Comparison of ENCODE assay signal across 22 cellular contexts in the genomic region with DNA sequence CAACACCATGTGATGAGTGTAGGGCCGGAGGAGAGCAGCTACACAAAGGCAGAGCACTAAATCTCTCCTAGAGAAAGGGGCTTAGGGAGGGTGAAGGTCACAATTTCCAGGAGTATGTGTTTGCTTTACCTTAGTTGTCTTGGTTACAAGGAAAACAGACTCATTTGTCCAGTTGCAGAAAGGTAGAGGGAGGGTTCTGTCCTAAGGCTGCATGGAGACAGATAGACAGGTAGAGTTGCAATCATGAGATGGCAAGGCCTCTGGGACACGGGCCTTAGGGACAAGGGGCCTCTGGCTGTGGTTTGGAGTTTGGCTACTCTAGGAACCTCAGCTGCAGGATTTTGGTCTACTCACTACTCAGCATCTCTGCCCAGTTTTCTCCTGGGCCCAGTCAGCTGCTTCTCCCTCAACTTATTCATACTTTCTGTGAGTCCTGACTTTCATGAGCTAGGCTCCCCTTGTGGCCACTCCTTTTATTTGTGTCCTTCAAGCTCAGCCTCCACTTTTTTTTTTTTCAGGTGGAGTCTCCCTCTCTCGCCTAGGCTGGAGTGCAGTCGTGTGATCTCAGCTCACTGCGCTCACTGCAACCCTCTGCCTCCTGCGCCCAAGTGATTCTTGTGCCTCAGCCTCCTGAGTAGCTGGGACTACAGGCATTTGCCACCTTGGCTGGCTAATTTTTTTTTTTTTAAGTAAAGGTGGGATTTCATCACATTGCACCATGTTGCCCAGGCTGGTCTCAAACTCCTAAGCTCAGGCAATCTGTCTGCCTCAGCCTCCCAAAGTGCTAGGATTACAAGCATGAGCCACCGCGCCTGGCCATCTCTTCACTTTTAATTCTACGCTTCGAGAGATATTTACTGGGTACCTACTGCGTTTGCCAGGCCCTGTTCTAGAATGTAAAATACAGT.
DNase-seq lines count a peak whose midpoint lies in the region; ATAC-seq, FAIRE-seq and TF ChIP-seq lines count a peak whose summit lies in the region.
"Had no signal": no experiment of that assay in that cellular context is flagged by ENCODE, and none has a peak within 500 bp of the region (broad histone marks: within the 10 kb centered on the region; RNA-seq: fewer than 3 reads in every experiment).

No MANE protein-coding gene starts in this region.

- peak; percentile 31 for TF ChIP-seq CTCF in GM12873 (IDR thresholded peaks at IDR 0.05; ENCODE audit: insufficient read depth, low read depth, low read length, missing control alignments)
- no peak for TF ChIP-seq CTCF in coronary artery (IDR thresholded peaks at IDR 0.05)
- peak; percentile 18 for TF ChIP-seq CTCF in osteoblast (IDR thresholded peaks at IDR 0.05; ENCODE audit: extremely low read depth, low read depth, low read length)
- TF ChIP-seq CTCF in D721Med (IDR thresholded peaks at IDR 0.05; ENCODE audit: insufficient read depth, missing control alignments) = no peak
- no peak for TF ChIP-seq CTCF in activated CD8-positive, alpha-beta T cell treated with anti-CD3 and anti-CD28 coated beads for 36 hours (IDR thresholded peaks at IDR 0.05)

- no peaks in the 10 kb centered on the region for H3K9me3 ChIP-seq in osteoblast (ENCODE audit: low read depth, low read length)
- H3K9me3 ChIP-seq: left lung, transverse colon had no signal

- H3K79me2 ChIP-seq in osteoblast (ENCODE audit: insufficient read depth, low read length) = no peaks in the 10 kb centered on the region

- no peaks in the 10 kb centered on the region for H3K27me3 ChIP-seq in osteoblast (ENCODE audit: insufficient read depth, low read length)
- H3K27me3 ChIP-seq: left lung, transverse colon had no signal

- H3K27ac ChIP-seq in coronary artery (peak overlapping the region; percentile 61 to 79), osteoblast (ENCODE audit: low read depth, low read length) (no peak overlapping the region)
- H3K27ac ChIP-seq: epithelial cell of prostate, left lung, PC-9 had no signal

- H3K9me3 Mint-ChIP-seq in IgD-negative memory B cell = no peaks in the 10 kb centered on the region
- H3K9me3 Mint-ChIP-seq in activated CD8-positive, alpha-beta T cell treated with anti-CD3 and anti-CD28 coated beads for 36 hours = no peaks in the 10 kb centered on the region

- no peaks in the 10 kb centered on the region for H3K36me3 ChIP-seq in osteoblast (ENCODE audit: insufficient read depth, low read length)
- H3K36me3 ChIP-seq: left lung, transverse colon had no signal

- no peak for FAIRE-seq in D721Med (lab: Jason Lieb, UNC)
- FAIRE-seq: G401.6, GM18507, GM19239 had no signal

- intact Hi-C loops in activated CD8-positive, alpha-beta T cell treated with anti-CD3 and anti-CD28 coated beads for 36 hours (cut with micrococcal nuclease) = no loop called here

- H3K27me3 Mint-ChIP-seq in IgD-negative memory B cell = no peaks in the 10 kb centered on the region
- no peaks in the 10 kb centered on the region for H3K27me3 Mint-ChIP-seq in activated CD8-positive, alpha-beta T cell treated with anti-CD3 and anti-CD28 coated beads for 36 hours
- H3K27me3 Mint-ChIP-seq: activated naive CD8-positive, alpha-beta T cell had no signal

- H3K4me1 Mint-ChIP-seq in IgD-negative memory B cell = peaks cover 10 to 22% (median 12%) of the 10 kb centered on the region in 3 donors
- H3K4me1 Mint-ChIP-seq in activated CD8-positive, alpha-beta T cell treated with anti-CD3 and anti-CD28 coated beads for 36 hours (ENCODE audit: low read depth) = peaks cover 20% of the 10 kb centered on the region

- POLR2A ChIA-PET in activated CD8-positive, alpha-beta T cell treated with anti-CD3 and anti-CD28 coated beads for 36 hours (lab: Charles Lee) = no interaction called here

- DNase-seq in coronary artery (ENCODE audit: low spot score) = no peak
- DNase-seq in osteoblast (ENCODE audit: insufficient read length, low spot score, missing footprints) = peak; percentile 62
- DNase-seq in D721Med (ENCODE audit: insufficient read length, low spot score) = no peak
- no peak for DNase-seq in activated CD8-positive, alpha-beta T cell treated with anti-CD3 and anti-CD28 coated beads for 36 hours
- DNase-seq in hepatic stellate cell (ENCODE audit: low spot score) = no peak
- DNase-seq in activated gamma-delta T cell treated with Interleukin-2 at 50 U/mL for 16 hours = no peak
- DNase-seq: activated CD4-positive, CD25-positive, alpha-beta regulatory T cell; hypothalamus; KG1; left lung; NCI-H1417; NCI-H446; PC-9; stimulated activated CD4-positive, alpha-beta T cell treated with anti-CD3 and anti-CD28 coated beads, Interleukin-1b, Interleukin-23, amount 100 ng/mL, for 48 hours; transverse colon had no signal

- H3K4me2 ChIP-seq in osteoblast (ENCODE audit: insufficient read depth, low read length) = no peak overlapping the region
- H3K4me2 ChIP-seq: PC-9 had no signal

- CTCF ChIA-PET in activated CD8-positive, alpha-beta T cell treated with anti-CD3 and anti-CD28 coated beads for 36 hours (lab: Charles Lee) = interaction anchor here (1.0 kb wide), 1 partner anchor 95 kb away, joined by 3 read pairs; no protein-coding TSS in a partner anchor

- ATAC-seq in activated CD8-positive, alpha-beta T cell treated with anti-CD3 and anti-CD28 coated beads for 36 hours = no peak
- ATAC-seq: left lung had no signal

- peaks cover 19% of the 10 kb centered on the region for H3K4me1 ChIP-seq in osteoblast (ENCODE audit: insufficient read depth, low read length)

- no peak overlapping the region for H3K4me3 Mint-ChIP-seq in IgD-negative memory B cell
- no peak overlapping the region for H3K4me3 Mint-ChIP-seq in activated CD8-positive, alpha-beta T cell treated with anti-CD3 and anti-CD28 coated beads for 36 hours
- H3K4me3 Mint-ChIP-seq: activated naive CD8-positive, alpha-beta T cell had no signal

- no peaks in the 10 kb centered on the region for H4K20me1 ChIP-seq in osteoblast (ENCODE audit: insufficient read depth, low read length)

- H2AFZ ChIP-seq in osteoblast (ENCODE audit: low read length) = no peak overlapping the region
- H2AFZ ChIP-seq: PC-9 had no signal

- no peaks in the 10 kb centered on the region for H3K36me3 Mint-ChIP-seq in IgD-negative memory B cell
- H3K36me3 Mint-ChIP-seq in activated CD8-positive, alpha-beta T cell treated with anti-CD3 and anti-CD28 coated beads for 36 hours (ENCODE audit: low read depth) = no peaks in the 10 kb centered on the region
- H3K36me3 Mint-ChIP-seq: activated naive CD8-positive, alpha-beta T cell had no signal

- H3K4me3 ChIP-seq in coronary artery = no peak overlapping the region
- H3K4me3 ChIP-seq in osteoblast (ENCODE audit: insufficient read depth, low read length) = no peak overlapping the region
- H3K4me3 ChIP-seq: left lung, PC-9, transverse colon had no signal

- peak overlapping the region in 2 of 3 donors; percentile 53 to 78 for H3K27ac Mint-ChIP-seq in IgD-negative memory B cell
- no peak overlapping the region for H3K27ac Mint-ChIP-seq in activated CD8-positive, alpha-beta T cell treated with anti-CD3 and anti-CD28 coated beads for 36 hours
- H3K27ac Mint-ChIP-seq: activated naive CD8-positive, alpha-beta T cell had no signal

Comparison
In these comparisons a context has a peak if more than half of its experiments do, and no peak if none do; other contexts are left out.
1. CTCF ChIP-seq: peak in GM12873 (single experiment) and osteoblast (single experiment); none in coronary artery (single experiment), D721Med (single experiment) and activated CD8-positive, alpha-beta T cell treated with anti-CD3 and anti-CD28 coated beads for 36 hours (single experiment).